ENCODE assay signal across 8 cellular contexts in the genomic region with DNA sequence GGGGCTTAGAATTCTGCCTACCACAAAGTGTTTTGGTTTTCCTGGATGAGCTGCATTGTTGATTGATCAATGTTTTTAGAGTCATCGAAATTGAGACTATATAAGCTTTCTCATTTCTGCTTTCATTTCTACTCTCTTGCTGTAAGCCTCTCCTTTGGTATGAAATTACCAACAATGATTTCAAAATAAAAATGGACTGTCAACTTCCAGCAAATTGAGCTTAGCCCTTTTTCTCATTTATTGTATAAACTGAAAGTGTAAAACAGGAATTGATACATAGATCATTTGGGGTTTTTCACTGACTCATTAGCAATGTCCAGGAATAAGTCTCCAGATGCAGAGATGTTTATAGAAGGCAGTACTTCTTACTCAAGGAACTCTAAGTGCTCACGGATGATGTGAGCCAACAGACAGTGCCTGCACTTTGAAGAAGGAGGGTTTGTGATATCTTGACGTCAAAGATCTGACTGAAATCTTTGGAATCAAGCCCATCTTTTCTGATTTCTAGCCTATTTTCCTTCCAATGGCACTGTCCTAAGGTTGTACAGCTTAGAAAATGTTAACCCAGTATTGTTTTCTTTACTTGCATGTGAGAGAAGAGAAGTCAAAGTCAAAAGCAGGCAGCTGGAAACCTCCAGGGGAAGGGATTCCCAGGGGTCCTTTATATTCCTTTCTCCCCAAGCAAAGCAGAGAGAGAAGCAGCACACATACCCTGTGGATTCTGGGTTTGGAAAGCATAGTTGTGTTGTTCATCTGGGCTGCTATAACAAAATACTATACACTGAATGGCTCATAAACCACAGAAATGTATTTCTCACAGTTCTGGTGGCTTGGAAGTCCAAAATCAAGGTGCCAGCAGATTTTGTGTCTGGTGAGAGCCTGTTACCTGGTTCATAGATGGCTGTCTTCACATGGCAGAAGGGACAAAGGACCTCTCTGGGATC. TPM values are rescaled to one million over a fixed set of nuclear protein-coding genes. Genes with fewer than 3 reads are reported as not detected.
A peak's percentile ranks its signal among the peaks of the same experiment; 100 is the strongest.
DNase-seq lines count a peak whose midpoint lies in the region; ATAC-seq and TF ChIP-seq lines count a peak whose summit lies in the region.

No MANE protein-coding gene starts in this region.

- peaks cover 86% of the 10 kb centered on the region for H3K4me1 Mint-ChIP-seq in stimulated activated naive CD8-positive, alpha-beta T cell treated with anti-CD3 and anti-CD28 coated beads, Interleukin-15, Interleukin-2, amounts not matched to agents 100 ng/mL and 50 ng/mL, for 24 hours (ENCODE audit: low read depth)
- H3K4me1 Mint-ChIP-seq in Caco-2 (ENCODE audit: low read depth, unreplicated experiment) = no peaks in the 10 kb centered on the region

- H3K27me3 ChIP-seq in HL-60 (ENCODE audit: insufficient read depth, poor library complexity, severe bottlenecking) = no peaks in the 10 kb centered on the region
- H3K27me3 ChIP-seq in duodenal mucosa (ENCODE audit: control insufficient read depth in 1 of 2, insufficient read depth in 2 of 2, low read length in 2 of 2) = no peaks in the 10 kb centered on the region
- no peaks in the 10 kb centered on the region for H3K27me3 ChIP-seq in thymus (ENCODE audit: control insufficient read depth, insufficient read depth)
- no peaks in the 10 kb centered on the region for H3K27me3 ChIP-seq in Caco-2 (replicated peaks; ENCODE audit: control insufficient read depth, insufficient read depth, low read length)

- H3K4me3 ChIP-seq in HL-60 (replicated peaks; ENCODE audit: insufficient read depth, low read length) = no peak overlapping the region
- H3K4me3 ChIP-seq in duodenal mucosa (ENCODE audit: low read depth in 1 of 2, low read length in 2 of 2) = peak overlapping the region; percentile 11 to 26
- H3K4me3 ChIP-seq in thymus (ENCODE audit: low read length) = no peak overlapping the region
- no peak overlapping the region for H3K4me3 ChIP-seq in Caco-2 (ENCODE audit: low read depth, low read length)

- H3K36me3 Mint-ChIP-seq in stimulated activated naive CD8-positive, alpha-beta T cell treated with anti-CD3 and anti-CD28 coated beads, Interleukin-15, Interleukin-2, amounts not matched to agents 100 ng/mL and 50 ng/mL, for 24 hours (ENCODE audit: low read depth) = no peaks in the 10 kb centered on the region
- H3K36me3 Mint-ChIP-seq in Caco-2 (ENCODE audit: insufficient read depth, unreplicated experiment) = no peaks in the 10 kb centered on the region

- no peaks in the 10 kb centered on the region for H3K9me3 Mint-ChIP-seq in stimulated activated naive CD8-positive, alpha-beta T cell treated with anti-CD3 and anti-CD28 coated beads, Interleukin-15, Interleukin-2, amounts not matched to agents 100 ng/mL and 50 ng/mL, for 24 hours
- no peaks in the 10 kb centered on the region for H3K9me3 Mint-ChIP-seq in Caco-2 (ENCODE audit: unreplicated experiment)

- H3K27me3 Mint-ChIP-seq in stimulated activated naive CD8-positive, alpha-beta T cell treated with anti-CD3 and anti-CD28 coated beads, Interleukin-15, Interleukin-2, amounts not matched to agents 100 ng/mL and 50 ng/mL, for 24 hours = peaks cover under 1% of the 10 kb centered on the region
- H3K27me3 Mint-ChIP-seq in Caco-2 (ENCODE audit: insufficient read depth, unreplicated experiment) = no peaks in the 10 kb centered on the region

- BruUV-seq in Caco-2 (replicated peaks; lab: Mats Ljungman, UMichigan) = no TSS peak

- H3K9me3 ChIP-seq in duodenal mucosa (ENCODE audit: control insufficient read depth in 1 of 2, low read length in 2 of 2) = no peaks in the 10 kb centered on the region
- no peaks in the 10 kb centered on the region for H3K9me3 ChIP-seq in thymus (ENCODE audit: control insufficient read depth)
- H3K9me3 ChIP-seq in Caco-2 = no peaks in the 10 kb centered on the region

- intact Hi-C loops in Caco-2 (cut with micrococcal nuclease; ENCODE audit: unreplicated experiment) = no loop called here

- no peak for DNase-seq in stimulated activated naive CD8-positive, alpha-beta T cell treated with anti-CD3 and anti-CD28 coated beads, Interleukin-15, Interleukin-2, amounts not matched to agents 100 U/mL and 50 U/mL, for 24 hours
- DNase-seq in HL-60 (ENCODE audit: low read depth in 1 of 2, low spot score in 1 of 2) (no peak), iPS-NIHi11 (ENCODE audit: low spot score) (no peak), Caco-2 (no peak), NCI-H2029 treated with DMSO at 0.1 percent for 48 hours (lab: John Stamatoyannopoulos, UW) (no peak)

- H3K27ac ChIP-seq in HL-60 (replicated peaks) (peak overlapping the region; percentile 97), duodenal mucosa (ENCODE audit: low read depth, low read length) (peak overlapping the region; percentile 15), thymus (ENCODE audit: low read depth) (peak overlapping the region; percentile 36)

- POLR2A ChIA-PET in Caco-2 (lab: Charles Lee) = no interaction called here

- no peaks in the 10 kb centered on the region for H3K36me3 ChIP-seq in duodenal mucosa (ENCODE audit: control insufficient read depth in 1 of 2, insufficient read depth in 2 of 2, low read length in 2 of 2)
- no peaks in the 10 kb centered on the region for H3K36me3 ChIP-seq in thymus (ENCODE audit: control insufficient read depth, insufficient read depth)
- no peaks in the 10 kb centered on the region for H3K36me3 ChIP-seq in Caco-2 (ENCODE audit: control insufficient read depth, insufficient read depth, low read length)

- CTCF ChIA-PET in Caco-2 (lab: Charles Lee) = no interaction called here

- 15% methylated on average over 3 of the region's 3 CpGs for WGBS in thymus

- ATAC-seq in stimulated activated naive CD8-positive, alpha-beta T cell treated with anti-CD3 and anti-CD28 coated beads, Interleukin-15, Interleukin-2, amounts not matched to agents 100 U/mL and 50 U/mL, for 24 hours = no peak

- H3K4me3 Mint-ChIP-seq in stimulated activated naive CD8-positive, alpha-beta T cell treated with anti-CD3 and anti-CD28 coated beads, Interleukin-15, Interleukin-2, amounts not matched to agents 100 ng/mL and 50 ng/mL, for 24 hours = peak overlapping the region; percentile 62
- H3K4me3 Mint-ChIP-seq in Caco-2 (ENCODE audit: unreplicated experiment) = no peak overlapping the region

- H3K4me1 ChIP-seq in duodenal mucosa (ENCODE audit: control insufficient read depth in 1 of 2, insufficient read depth in 2 of 2, low read length in 2 of 2) (peaks cover 47% of the 10 kb centered on the region in 2 donors), thymus (ENCODE audit: control insufficient read depth, insufficient read depth, low read length) (peaks cover 6% of the 10 kb centered on the region), Caco-2 (no peaks in the 10 kb centered on the region; the same call in 1 of the 2 replicates)

- H3K27ac Mint-ChIP-seq in stimulated activated naive CD8-positive, alpha-beta T cell treated with anti-CD3 and anti-CD28 coated beads, Interleukin-15, Interleukin-2, amounts not matched to agents 100 ng/mL and 50 ng/mL, for 24 hours = peak overlapping the region; percentile 90
- H3K27ac Mint-ChIP-seq in Caco-2 (ENCODE audit: unreplicated experiment) = no peak overlapping the region

- TF ChIP-seq CTCF in HL-60 (IDR thresholded peaks at IDR 0.05; ENCODE audit: insufficient read depth, low read length) (no peak), Caco-2 (IDR thresholded peaks at IDR 0.05; ENCODE audit: insufficient read depth in 1 of 2, low read depth in 1 of 2, low read length in 1 of 2, severe bottlenecking in 1 of 2, unreplicated experiment in 1 of 2) (no peak)

- no peak overlapping the region for H3K9ac ChIP-seq in duodenal mucosa (ENCODE audit: low read depth in 1 of 2, low read length in 2 of 2)

RNA-seq across cellular contexts. Expression of a gene that starts 19.8 kb away (rescaled TPM):
- polyA plus RNA-seq in thymus = 10.9 TPM
- total RNA-seq in Caco-2 (2022) = 29.0 and 37.4 TPM in 2 replicates

Comparison
In these comparisons a context has a peak if more than half of its experiments do, and no peak if none do; other contexts are left out.
1. H3K27ac ChIP-seq: peak in every context shown above with its lines; median percentile 97 in HL-60; 36 in thymus; 15 in duodenal mucosa.
2. H3K4me3 ChIP-seq: peak in duodenal mucosa (2 of 2); none in HL-60 (single experiment), thymus (single experiment) and Caco-2 (single experiment).